1 cellular context compared by ENCODE assay signal in genomic region chr14:80941241-80942157, GRCh38.
A peak's percentile ranks its signal among the peaks of the same experiment; 100 is the strongest.
TF ChIP-seq lines count a peak whose summit lies in the region.

CEP128 (minus strand) TSS chr14:80941738.

TF ChIP-seq in GM12878, 131 proteins besides CTCF, POLR2A, EP300 and RAD21 (continued from another document and continues in another):
- TF ChIP-seq ZNF384 (IDR thresholded peaks at IDR 0.05; ENCODE audit: borderline replicate concordance, low read depth, low read length) (peak; percentile 98), IKZF1 (conservative IDR thresholded peaks at IDR 0.05) (peak; percentile 89), NRF1 (conservative IDR thresholded peaks at IDR 0.05; ENCODE audit: low read depth, low read length) (no peak), ZBED1 (IDR thresholded peaks at IDR 0.05; ENCODE audit: borderline replicate concordance) (no peak), CHD2 (IDR thresholded peaks at IDR 0.05; ENCODE audit: borderline replicate concordance, low read depth, low read length) (peak; percentile 87), PRDM15 (CRISPR knock-in tag; IDR thresholded peaks at IDR 0.05) (no peak), CREB1 (IDR thresholded peaks at IDR 0.05; ENCODE audit: low read depth) (peak; percentile 73), EED (IDR thresholded peaks at IDR 0.05; ENCODE audit: low read depth) (peak; percentile 48; the same call in 1 of the 2 replicates), MEF2B (IDR thresholded peaks at IDR 0.05; ENCODE audit: partially characterized antibody, poor library complexity, severe bottlenecking) (no peak), WRNIP1 (IDR thresholded peaks at IDR 0.05; ENCODE audit: borderline replicate concordance, low read depth, low read length) (no peak), CHD1 (IDR thresholded peaks at IDR 0.05; ENCODE audit: low read depth, low read length) (no peak), SUZ12 (IDR thresholded peaks at IDR 0.05; ENCODE audit: unreplicated experiment) (no peak), ZNF622 (IDR thresholded peaks at IDR 0.05) (no peak), BACH1 (IDR thresholded peaks at IDR 0.05; ENCODE audit: borderline replicate concordance) (peak; percentile 24; the same call in 1 of the 2 replicates), ATF2 (IDR thresholded peaks at IDR 0.05; ENCODE audit: low read length) (no peak), SMC3 (IDR thresholded peaks at IDR 0.05; ENCODE audit: borderline replicate concordance, low read length) (no peak), ZNF217 (IDR thresholded peaks at IDR 0.05) (no peak), USF1 (IDR thresholded peaks at IDR 0.05; ENCODE audit: borderline replicate concordance, extremely low read length, insufficient read depth, low read depth, low read length) (no peak), SRF (IDR thresholded peaks at IDR 0.05; ENCODE audit: low read depth in 2 of 2, low read length in 2 of 2) (0 out of 4 replicates have a peak, but pooled peaks of 1 of the 2 experiments have one; percentile 42), E2F4 (IDR thresholded peaks at IDR 0.05; ENCODE audit: low read depth, low read length) (peak; percentile 96), HSF1 (IDR thresholded peaks at IDR 0.05; ENCODE audit: low read depth, low read length) (no peak), NR2C2 (IDR thresholded peaks at IDR 0.05; ENCODE audit: borderline replicate concordance, control insufficient read depth, insufficient read length, low read depth) (no peak), SREBF1 (IDR thresholded peaks at IDR 0.05; ENCODE audit: low read length) (peak; percentile 66), RCOR1 (conservative IDR thresholded peaks at IDR 0.05; ENCODE audit: low read depth, low read length) (0 out of 2 replicates have a peak, but pooled peaks have one; percentile 66), TARDBP (IDR thresholded peaks at IDR 0.05; ENCODE audit: borderline replicate concordance) (peak; percentile 86; the same call in 1 of the 2 replicates), TCF7 (IDR thresholded peaks at IDR 0.05; ENCODE audit: borderline replicate concordance) (0 out of 2 replicates have a peak, but pooled peaks have one; percentile 12), NR2F1 (conservative IDR thresholded peaks at IDR 0.05) (peak; percentile 58; the same call in 1 of the 2 replicates), SIX5 (IDR thresholded peaks at IDR 0.05; ENCODE audit: low read depth, low read length, severe bottlenecking) (peak; percentile 94), BCL11A (IDR thresholded peaks at IDR 0.05; ENCODE audit: low read depth, low read length) (no peak), RELA (IDR thresholded peaks at IDR 0.05; ENCODE audit: borderline replicate concordance, partially characterized antibody) (no peak), TAF1 (IDR thresholded peaks at IDR 0.05; ENCODE audit: borderline replicate concordance, low read depth, low read length) (no peak), CHD4 (IDR thresholded peaks at IDR 0.05) (no peak), ZNF687 (IDR thresholded peaks at IDR 0.05) (no peak), ZNF207 (IDR thresholded peaks at IDR 0.05; ENCODE audit: borderline replicate concordance) (0 out of 2 replicates have a peak, but pooled peaks have one; percentile 43), NR2C1 (IDR thresholded peaks at IDR 0.05) (peak; percentile 93)
- TF ChIP-seq, protein P1, sequence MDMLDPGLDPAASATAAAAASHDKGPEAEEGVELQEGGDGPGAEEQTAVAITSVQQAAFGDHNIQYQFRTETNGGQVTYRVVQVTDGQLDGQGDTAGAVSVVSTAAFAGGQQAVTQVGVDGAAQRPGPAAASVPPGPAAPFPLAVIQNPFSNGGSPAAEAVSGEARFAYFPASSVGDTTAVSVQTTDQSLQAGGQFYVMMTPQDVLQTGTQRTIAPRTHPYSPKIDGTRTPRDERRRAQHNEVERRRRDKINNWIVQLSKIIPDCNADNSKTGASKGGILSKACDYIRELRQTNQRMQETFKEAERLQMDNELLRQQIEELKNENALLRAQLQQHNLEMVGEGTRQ (IDR thresholded peaks at IDR 0.05; ENCODE audit: borderline replicate concordance, low read depth, low read length) = no peak
- TF ChIP-seq, protein P2, sequence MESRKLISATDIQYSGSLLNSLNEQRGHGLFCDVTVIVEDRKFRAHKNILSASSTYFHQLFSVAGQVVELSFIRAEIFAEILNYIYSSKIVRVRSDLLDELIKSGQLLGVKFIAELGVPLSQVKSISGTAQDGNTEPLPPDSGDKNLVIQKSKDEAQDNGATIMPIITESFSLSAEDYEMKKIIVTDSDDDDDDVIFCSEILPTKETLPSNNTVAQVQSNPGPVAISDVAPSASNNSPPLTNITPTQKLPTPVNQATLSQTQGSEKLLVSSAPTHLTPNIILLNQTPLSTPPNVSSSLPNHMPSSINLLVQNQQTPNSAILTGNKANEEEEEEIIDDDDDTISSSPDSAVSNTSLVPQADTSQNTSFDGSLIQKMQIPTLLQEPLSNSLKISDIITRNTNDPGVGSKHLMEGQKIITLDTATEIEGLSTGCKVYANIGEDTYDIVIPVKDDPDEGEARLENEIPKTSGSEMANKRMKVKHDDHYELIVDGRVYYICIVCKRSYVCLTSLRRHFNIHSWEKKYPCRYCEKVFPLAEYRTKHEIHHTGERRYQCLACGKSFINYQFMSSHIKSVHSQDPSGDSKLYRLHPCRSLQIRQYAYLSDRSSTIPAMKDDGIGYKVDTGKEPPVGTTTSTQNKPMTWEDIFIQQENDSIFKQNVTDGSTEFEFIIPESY (IDR thresholded peaks at IDR 0.05) = no peak
- TF ChIP-seq, protein P3, sequence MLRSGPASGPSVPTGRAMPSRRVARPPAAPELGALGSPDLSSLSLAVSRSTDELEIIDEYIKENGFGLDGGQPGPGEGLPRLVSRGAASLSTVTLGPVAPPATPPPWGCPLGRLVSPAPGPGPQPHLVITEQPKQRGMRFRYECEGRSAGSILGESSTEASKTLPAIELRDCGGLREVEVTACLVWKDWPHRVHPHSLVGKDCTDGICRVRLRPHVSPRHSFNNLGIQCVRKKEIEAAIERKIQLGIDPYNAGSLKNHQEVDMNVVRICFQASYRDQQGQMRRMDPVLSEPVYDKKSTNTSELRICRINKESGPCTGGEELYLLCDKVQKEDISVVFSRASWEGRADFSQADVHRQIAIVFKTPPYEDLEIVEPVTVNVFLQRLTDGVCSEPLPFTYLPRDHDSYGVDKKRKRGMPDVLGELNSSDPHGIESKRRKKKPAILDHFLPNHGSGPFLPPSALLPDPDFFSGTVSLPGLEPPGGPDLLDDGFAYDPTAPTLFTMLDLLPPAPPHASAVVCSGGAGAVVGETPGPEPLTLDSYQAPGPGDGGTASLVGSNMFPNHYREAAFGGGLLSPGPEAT (IDR thresholded peaks at IDR 0.05; ENCODE audit: low read depth) = peak; percentile 85
- TF ChIP-seq, protein P4, sequence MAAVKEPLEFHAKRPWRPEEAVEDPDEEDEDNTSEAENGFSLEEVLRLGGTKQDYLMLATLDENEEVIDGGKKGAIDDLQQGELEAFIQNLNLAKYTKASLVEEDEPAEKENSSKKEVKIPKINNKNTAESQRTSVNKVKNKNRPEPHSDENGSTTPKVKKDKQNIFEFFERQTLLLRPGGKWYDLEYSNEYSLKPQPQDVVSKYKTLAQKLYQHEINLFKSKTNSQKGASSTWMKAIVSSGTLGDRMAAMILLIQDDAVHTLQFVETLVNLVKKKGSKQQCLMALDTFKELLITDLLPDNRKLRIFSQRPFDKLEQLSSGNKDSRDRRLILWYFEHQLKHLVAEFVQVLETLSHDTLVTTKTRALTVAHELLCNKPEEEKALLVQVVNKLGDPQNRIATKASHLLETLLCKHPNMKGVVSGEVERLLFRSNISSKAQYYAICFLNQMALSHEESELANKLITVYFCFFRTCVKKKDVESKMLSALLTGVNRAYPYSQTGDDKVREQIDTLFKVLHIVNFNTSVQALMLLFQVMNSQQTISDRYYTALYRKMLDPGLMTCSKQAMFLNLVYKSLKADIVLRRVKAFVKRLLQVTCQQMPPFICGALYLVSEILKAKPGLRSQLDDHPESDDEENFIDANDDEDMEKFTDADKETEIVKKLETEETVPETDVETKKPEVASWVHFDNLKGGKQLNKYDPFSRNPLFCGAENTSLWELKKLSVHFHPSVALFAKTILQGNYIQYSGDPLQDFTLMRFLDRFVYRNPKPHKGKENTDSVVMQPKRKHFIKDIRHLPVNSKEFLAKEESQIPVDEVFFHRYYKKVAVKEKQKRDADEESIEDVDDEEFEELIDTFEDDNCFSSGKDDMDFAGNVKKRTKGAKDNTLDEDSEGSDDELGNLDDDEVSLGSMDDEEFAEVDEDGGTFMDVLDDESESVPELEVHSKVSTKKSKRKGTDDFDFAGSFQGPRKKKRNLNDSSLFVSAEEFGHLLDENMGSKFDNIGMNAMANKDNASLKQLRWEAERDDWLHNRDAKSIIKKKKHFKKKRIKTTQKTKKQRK (IDR thresholded peaks at IDR 0.05; ENCODE audit: low read depth, low read length) = no peak
